ENCODE assay signal across 9 cellular contexts in the genomic region with DNA sequence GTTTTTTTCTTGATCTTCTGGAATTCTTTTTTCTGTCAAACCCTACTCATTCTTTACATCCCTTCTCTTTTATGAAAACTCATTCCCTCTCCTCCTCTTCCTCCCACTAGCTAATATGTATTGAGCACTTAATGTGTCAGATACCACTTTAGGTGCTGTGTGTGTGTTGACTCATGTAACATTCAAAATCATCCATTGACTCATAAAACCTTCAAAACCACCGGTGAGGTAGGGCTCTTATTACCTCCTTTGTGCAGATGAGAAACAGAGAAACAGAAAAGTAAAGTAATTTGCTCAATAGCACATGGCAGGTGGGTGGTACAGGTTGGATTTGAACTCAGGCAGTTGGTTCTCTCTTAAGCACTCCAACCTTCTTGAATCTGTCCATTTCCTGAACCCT.
DNase-seq lines count a peak whose midpoint lies in the region; ATAC-seq and TF ChIP-seq lines count a peak whose summit lies in the region.
"Had no signal": no experiment of that assay in that cellular context is flagged by ENCODE, and none has a peak within 500 bp of the region (broad histone marks: within the 10 kb centered on the region; RNA-seq: fewer than 3 reads in every experiment).

No MANE protein-coding gene starts in this region.

- 56% methylated on average over 1 of the region's 1 CpG for WGBS in right lobe of liver (ENCODE audit: insufficient coverage, low coverage, low lambda C conversion rate, missing lambda C conversion rate)

- H3K4me3 Mint-ChIP-seq in Calu3 (ENCODE audit: low read depth, unreplicated experiment), result no peak overlapping the region
- H3K4me3 Mint-ChIP-seq in T-helper 1 cell treated with Interleukin-12 subunit alpha and Interleukin-12 subunit beta and Interleukin-4 antibody, amounts not matched to agents 30 μg/mL and 1 μg/mL, for 36 hours, result peak overlapping the region; percentile 14
- H3K4me3 Mint-ChIP-seq: brain had no signal

- no peak for DNase-seq in Calu3
- DNase-seq in right lobe of liver, result no peak

- CTCF ChIA-PET in Calu3 (lab: Charles Lee), result no interaction called here

- TF ChIP-seq CTCF in Calu3 (IDR thresholded peaks at IDR 0.05; ENCODE audit: unreplicated experiment), result no peak
- TF ChIP-seq CTCF in right lobe of liver (IDR thresholded peaks at IDR 0.05), result no peak

- peaks cover 0 to 44% (median 21%) of the 10 kb centered on the region in 4 donors for H3K4me1 ChIP-seq in right lobe of liver

- H3K27ac Mint-ChIP-seq in Calu3 (ENCODE audit: unreplicated experiment), result peak overlapping the region; percentile 83
- peak overlapping the region; percentile 64 for H3K27ac Mint-ChIP-seq in T-helper 1 cell treated with Interleukin-12 subunit alpha and Interleukin-12 subunit beta and Interleukin-4 antibody, amounts not matched to agents 30 μg/mL and 1 μg/mL, for 36 hours
- H3K27ac Mint-ChIP-seq: brain had no signal

- intact Hi-C loops in Calu3 (cut with micrococcal nuclease; ENCODE audit: unreplicated experiment), result no loop called here
- intact Hi-C loops in right lobe of liver (cut with DNase I), result no loop called here

- H3K9me3 ChIP-seq in right lobe of liver, result no peaks in the 10 kb centered on the region

- H3K27me3 Mint-ChIP-seq in Calu3 (ENCODE audit: unreplicated experiment), result no peaks in the 10 kb centered on the region
- H3K27me3 Mint-ChIP-seq in T-helper 1 cell treated with Interleukin-12 subunit alpha and Interleukin-12 subunit beta and Interleukin-4 antibody, amounts not matched to agents 30 μg/mL and 1 μg/mL, for 36 hours (ENCODE audit: low read depth), result no peaks in the 10 kb centered on the region
- H3K27me3 Mint-ChIP-seq: brain had no signal

- no peak for TF ChIP-seq POLR2A in right lobe of liver (IDR thresholded peaks at IDR 0.05)

- ATAC-seq in GM18868 (IDR thresholded peaks at IDR 0.05; ENCODE audit: unreplicated experiment) (peak; percentile 46), right lobe of liver (no peak), HG03108 (IDR thresholded peaks at IDR 0.05; ENCODE audit: unreplicated experiment) (no peak), GM18520 (IDR thresholded peaks at IDR 0.05; ENCODE audit: unreplicated experiment) (no peak), GM21786 (IDR thresholded peaks at IDR 0.05; ENCODE audit: unreplicated experiment) (no peak)

- H3K36me3 ChIP-seq in right lobe of liver, result no peaks in the 10 kb centered on the region

- no peaks in the 10 kb centered on the region for H3K27me3 ChIP-seq in right lobe of liver

- H3K36me3 Mint-ChIP-seq in Calu3 (ENCODE audit: insufficient read depth, unreplicated experiment), result peaks cover 17% of the 10 kb centered on the region
- H3K36me3 Mint-ChIP-seq in T-helper 1 cell treated with Interleukin-12 subunit alpha and Interleukin-12 subunit beta and Interleukin-4 antibody, amounts not matched to agents 30 μg/mL and 1 μg/mL, for 36 hours (ENCODE audit: low read depth), result peaks cover 32% of the 10 kb centered on the region
- H3K36me3 Mint-ChIP-seq: brain had no signal

- H3K4me3 ChIP-seq in right lobe of liver, result no peak overlapping the region
- H3K4me3 ChIP-seq: skin epidermis had no signal

- BruUV-seq in Calu3 (replicated peaks; lab: Mats Ljungman, UMichigan), result no TSS peak

- peak overlapping the region in 2 of 3 donors; percentile 87 to 91 for H3K27ac ChIP-seq in right lobe of liver

- peaks cover 41% of the 10 kb centered on the region for H3K4me1 Mint-ChIP-seq in Calu3 (ENCODE audit: low read depth, unreplicated experiment)
- peaks cover 61% of the 10 kb centered on the region for H3K4me1 Mint-ChIP-seq in T-helper 1 cell treated with Interleukin-12 subunit alpha and Interleukin-12 subunit beta and Interleukin-4 antibody, amounts not matched to agents 30 μg/mL and 1 μg/mL, for 36 hours (ENCODE audit: low read depth)

- peaks cover 7% of the 10 kb centered on the region for H3K9me3 Mint-ChIP-seq in Calu3 (ENCODE audit: low read depth, unreplicated experiment)
- H3K9me3 Mint-ChIP-seq in T-helper 1 cell treated with Interleukin-12 subunit alpha and Interleukin-12 subunit beta and Interleukin-4 antibody, amounts not matched to agents 30 μg/mL and 1 μg/mL, for 36 hours, result peaks cover 4% of the 10 kb centered on the region
